10 cellular contexts compared by ENCODE assay signal in genomic region chr9:20209421-20210340, GRCh38.
A peak's percentile ranks its signal among the peaks of the same experiment; 100 is the strongest.
DNase-seq lines count a peak whose midpoint lies in the region; ATAC-seq and TF ChIP-seq lines count a peak whose summit lies in the region.
"Had no signal": no experiment of that assay in that cellular context is flagged by ENCODE, and none has a peak within 500 bp of the region (broad histone marks: within the 10 kb centered on the region; RNA-seq: fewer than 3 reads in every experiment).

No MANE protein-coding gene starts in this region.

- no peak for TF ChIP-seq CTCF in type B pancreatic cell (conservative IDR thresholded peaks at IDR 0.05)

- no peaks in the 10 kb centered on the region for H3K36me3 Mint-ChIP-seq in T-helper 2 cell treated with Interferon-gamma antibody and Interleukin-4, amounts not matched to agents 5 μg/mL and 100 μg/mL, for 36 hours (ENCODE audit: low read depth)
- H3K36me3 Mint-ChIP-seq in type B pancreatic cell = no peaks in the 10 kb centered on the region

- ATAC-seq in GM18511 (IDR thresholded peaks at IDR 0.05; ENCODE audit: unreplicated experiment) (peak; percentile 75), HG03378 (IDR thresholded peaks at IDR 0.05; ENCODE audit: unreplicated experiment) (no peak)

- no peaks in the 10 kb centered on the region for H3K9me3 Mint-ChIP-seq in T-helper 2 cell treated with Interferon-gamma antibody and Interleukin-4, amounts not matched to agents 5 μg/mL and 100 μg/mL, for 36 hours
- H3K9me3 Mint-ChIP-seq in type B pancreatic cell = no peaks in the 10 kb centered on the region

- H3K27ac Mint-ChIP-seq in T-helper 2 cell treated with Interferon-gamma antibody and Interleukin-4, amounts not matched to agents 5 μg/mL and 100 μg/mL, for 36 hours = peak overlapping the region; percentile 87
- no peak overlapping the region for H3K27ac Mint-ChIP-seq in type B pancreatic cell

- peaks cover 37% of the 10 kb centered on the region for H3K4me1 Mint-ChIP-seq in T-helper 2 cell treated with Interferon-gamma antibody and Interleukin-4, amounts not matched to agents 5 μg/mL and 100 μg/mL, for 36 hours (ENCODE audit: low read depth)
- H3K4me1 Mint-ChIP-seq in type B pancreatic cell (ENCODE audit: unreplicated experiment) = no peaks in the 10 kb centered on the region

- DNase-seq in T-helper 2 cell treated with Interferon-gamma antibody and Interleukin-4, amounts not matched to agents 5 μg/mL and 100 μg/mL, for 36 hours (ENCODE audit: low spot score) = peak; percentile 72
- peak; percentile 26 for DNase-seq in activated gamma-delta T cell treated with anti-CD3 and anti-CD28 coated beads, Interleukin-2, amount 50 U/mL, for 16 hours (ENCODE audit: low read depth)
- DNase-seq in stimulated activated CD4-positive, alpha-beta T cell treated with anti-CD3 and anti-CD28 coated beads, Interleukin-4, amount 100 ng/mL, for 24 hours = peak; percentile 51
- no peak for DNase-seq in NCI-H1105 (lab: John Stamatoyannopoulos, UW)
- DNase-seq in type B pancreatic cell (ENCODE audit: extremely low spot score, unreplicated experiment) = no peak
- no peak for DNase-seq in GDM1 (lab: John Stamatoyannopoulos, UW)
- DNase-seq: adrenal gland, NCI-H187 treated with DMSO at 0.1 percent for 48 hours had no signal

- H3K27me3 Mint-ChIP-seq in T-helper 2 cell treated with Interferon-gamma antibody and Interleukin-4, amounts not matched to agents 5 μg/mL and 100 μg/mL, for 36 hours (ENCODE audit: low read depth) = no peaks in the 10 kb centered on the region
- H3K27me3 Mint-ChIP-seq in type B pancreatic cell = no peaks in the 10 kb centered on the region

- peak overlapping the region; percentile 66 for H3K4me3 Mint-ChIP-seq in T-helper 2 cell treated with Interferon-gamma antibody and Interleukin-4, amounts not matched to agents 5 μg/mL and 100 μg/mL, for 36 hours
- H3K4me3 Mint-ChIP-seq in type B pancreatic cell = no peak overlapping the region

Comparison
In these comparisons a context has a peak if more than half of its experiments do, and no peak if none do; other contexts are left out.
1. DNase-seq: peak in T-helper 2 cell treated with Interferon-gamma antibody and Interleukin-4, amounts not matched to agents 5 μg/mL and 100 μg/mL, for 36 hours (single experiment), activated gamma-delta T cell treated with anti-CD3 and anti-CD28 coated beads, Interleukin-2, amount 50 U/mL, for 16 hours (single experiment) and stimulated activated CD4-positive, alpha-beta T cell treated with anti-CD3 and anti-CD28 coated beads, Interleukin-4, amount 100 ng/mL, for 24 hours (single experiment); none in NCI-H1105 (single experiment), type B pancreatic cell (single experiment) and GDM1 (single experiment).